In genomic region chr22:28181332-28181731, GRCh38 we compare ENCODE assay signal across 18 cellular contexts.
DNase-seq lines count a peak whose midpoint lies in the region; ATAC-seq and TF ChIP-seq lines count a peak whose summit lies in the region.
"Had no signal": no experiment of that assay in that cellular context is flagged by ENCODE, and none has a peak within 500 bp of the region (broad histone marks: within the 10 kb centered on the region; RNA-seq: fewer than 3 reads in every experiment).

No MANE protein-coding gene starts in this region.

- TF ChIP-seq POLR2A in right lobe of liver (IDR thresholded peaks at IDR 0.05), result no peak

- BruUV-seq in OCI-LY7 (replicated peaks; lab: Mats Ljungman, UMichigan), result no TSS peak

- H3K9me3 ChIP-seq in OCI-LY7 (ENCODE audit: low read length) (no peaks in the 10 kb centered on the region), smooth muscle cell (replicated peaks; ENCODE audit: low read depth) (no peaks in the 10 kb centered on the region), right lobe of liver (no peaks in the 10 kb centered on the region)
- H3K9me3 ChIP-seq: tibial artery had no signal

- POLR2A ChIA-PET in OCI-LY7 (lab: Charles Lee), result interaction anchor here (1.5 kb wide), 1 partner anchor 9 kb away, joined by 6 read pairs; no protein-coding TSS in a partner anchor

- H3K36me3 ChIP-seq in OCI-LY7 (ENCODE audit: insufficient read depth, low read length), result no peaks in the 10 kb centered on the region
- H3K36me3 ChIP-seq in smooth muscle cell (ENCODE audit: low read depth), result no peaks in the 10 kb centered on the region
- H3K36me3 ChIP-seq in right lobe of liver, result no peaks in the 10 kb centered on the region
- H3K36me3 ChIP-seq: neural progenitor cell, tibial artery had no signal

- H3K4me2 ChIP-seq in OCI-LY7 (ENCODE audit: low read length) (no peak overlapping the region), smooth muscle cell (no peak overlapping the region)
- H3K4me2 ChIP-seq: neural progenitor cell had no signal

- H3K27me3 ChIP-seq in smooth muscle cell (ENCODE audit: low read depth) (no peaks in the 10 kb centered on the region), right lobe of liver (no peaks in the 10 kb centered on the region)
- H3K27me3 ChIP-seq: neural progenitor cell, tibial artery had no signal

- H2AFZ ChIP-seq in OCI-LY7 (ENCODE audit: low read length), result no peak overlapping the region
- no peak overlapping the region for H2AFZ ChIP-seq in smooth muscle cell (ENCODE audit: low read depth)
- H2AFZ ChIP-seq: neural progenitor cell had no signal

- no peaks in the 10 kb centered on the region for H3F3A ChIP-seq in smooth muscle cell (ENCODE audit: low read depth)

- H3K9me2 ChIP-seq in OCI-LY7 (ENCODE audit: insufficient read depth, low read length), result no peaks in the 10 kb centered on the region

- H3K27ac ChIP-seq in OCI-LY7 (ENCODE audit: low read depth, low read length, poor library complexity, severe bottlenecking) (no peak overlapping the region), smooth muscle cell (ENCODE audit: low read depth) (no peak overlapping the region), right lobe of liver (no peak overlapping the region)
- H3K27ac ChIP-seq: neural progenitor cell, tibial artery had no signal

- DNase-seq in NCI-H1105 treated with DMSO at 0.1 percent for 48 hours (lab: John Stamatoyannopoulos, UW) (peak; percentile 43), NCI-H1105 (lab: John Stamatoyannopoulos, UW) (no peak), NCI-H69 (lab: John Stamatoyannopoulos, UW) (peak; percentile 77), fibroblast of pulmonary artery (ENCODE audit: low read depth) (peak; percentile 42), retinal pigment epithelial cell (ENCODE audit: low read depth) (peak; percentile 84), OCI-LY7 (ENCODE audit: low spot score) (no peak), smooth muscle cell (lab: John Stamatoyannopoulos, UW; ENCODE audit: unreplicated experiment) (no peak), right lobe of liver (no peak)
- DNase-seq: 8988T; activated CD4-positive, alpha-beta T cell treated with anti-CD3 and anti-CD28 coated beads for 36 hours; activated CD8-positive, alpha-beta memory T cell treated with anti-CD3 and anti-CD28 coated beads, Interleukin-2, amount 50 U/mL, for 48 hours; activated naive CD4-positive, alpha-beta T cell treated with Interleukin-2 at 50 U/mL for 16 hours; CD4-positive, alpha-beta T cell; NCI-H2107; tibial artery had no signal

- no peaks in the 10 kb centered on the region for H3K4me1 ChIP-seq in OCI-LY7 (ENCODE audit: insufficient read depth, low read length, poor library complexity, severe bottlenecking)
- no peaks in the 10 kb centered on the region for H3K4me1 ChIP-seq in smooth muscle cell (ENCODE audit: low read depth)
- peaks cover 0 to 9% (median 3%) of the 10 kb centered on the region in 4 donors for H3K4me1 ChIP-seq in right lobe of liver
- H3K4me1 ChIP-seq: neural progenitor cell had no signal

- intact Hi-C loops in OCI-LY7 (cut with micrococcal nuclease; ENCODE audit: unreplicated experiment) (no loop called here), right lobe of liver (cut with DNase I) (no loop called here)

- no peak for TF ChIP-seq CTCF in fibroblast of pulmonary artery (IDR thresholded peaks at IDR 0.05; ENCODE audit: low read length, missing control alignments)
- no peak for TF ChIP-seq CTCF in retinal pigment epithelial cell (conservative IDR thresholded peaks at IDR 0.05; ENCODE audit: low read depth, low read length)
- no peak for TF ChIP-seq CTCF in OCI-LY7 (conservative IDR thresholded peaks at IDR 0.05; ENCODE audit: low read length)
- TF ChIP-seq CTCF in smooth muscle cell (IDR thresholded peaks at IDR 0.05; ENCODE audit: borderline replicate concordance, insufficient read depth, poor library complexity, severe bottlenecking), result no peak
- TF ChIP-seq CTCF in right lobe of liver (IDR thresholded peaks at IDR 0.05), result no peak

- CTCF ChIA-PET in OCI-LY7 (lab: Charles Lee; ENCODE audit: unreplicated experiment), result no interaction called here

- no peaks in the 10 kb centered on the region for H4K20me1 ChIP-seq in OCI-LY7 (ENCODE audit: insufficient read depth, low read length)
- peaks cover 4% of the 10 kb centered on the region for H4K20me1 ChIP-seq in smooth muscle cell (ENCODE audit: low read depth)

- H3K79me2 ChIP-seq in OCI-LY7 (ENCODE audit: insufficient read depth, low read depth, low read length), result no peaks in the 10 kb centered on the region
- H3K79me2 ChIP-seq in smooth muscle cell (ENCODE audit: low read depth), result no peaks in the 10 kb centered on the region

- H3K4me3 ChIP-seq in fibroblast of pulmonary artery (replicated peaks; ENCODE audit: low read depth, low read length) (no peak overlapping the region), retinal pigment epithelial cell (ENCODE audit: low read length) (no peak overlapping the region), OCI-LY7 (ENCODE audit: low read depth, low read length, poor library complexity, severe bottlenecking) (no peak overlapping the region), smooth muscle cell (no peak overlapping the region), right lobe of liver (no peak overlapping the region)
- H3K4me3 ChIP-seq: lung, neural progenitor cell, tibial artery had no signal

- ATAC-seq in right lobe of liver, result no peak
- ATAC-seq: activated CD4-positive, alpha-beta T cell treated with anti-CD3 and anti-CD28 coated beads for 36 hours; Right ventricle myocardium inferior had no signal

- H3K9ac ChIP-seq in smooth muscle cell (ENCODE audit: low read depth), result no peak overlapping the region
- H3K9ac ChIP-seq: neural progenitor cell had no signal

Comparison
In these comparisons a context has a peak if more than half of its experiments do, and no peak if none do; other contexts are left out.
1. DNase-seq: peak in NCI-H1105 treated with DMSO at 0.1 percent for 48 hours (single experiment), NCI-H69 (single experiment), fibroblast of pulmonary artery (single experiment) and retinal pigment epithelial cell (single experiment); none in NCI-H1105 (single experiment), OCI-LY7 (single experiment), smooth muscle cell (single experiment) and right lobe of liver (0 of 3).